ENCODE assay signal across 14 cellular contexts in the genomic region with DNA sequence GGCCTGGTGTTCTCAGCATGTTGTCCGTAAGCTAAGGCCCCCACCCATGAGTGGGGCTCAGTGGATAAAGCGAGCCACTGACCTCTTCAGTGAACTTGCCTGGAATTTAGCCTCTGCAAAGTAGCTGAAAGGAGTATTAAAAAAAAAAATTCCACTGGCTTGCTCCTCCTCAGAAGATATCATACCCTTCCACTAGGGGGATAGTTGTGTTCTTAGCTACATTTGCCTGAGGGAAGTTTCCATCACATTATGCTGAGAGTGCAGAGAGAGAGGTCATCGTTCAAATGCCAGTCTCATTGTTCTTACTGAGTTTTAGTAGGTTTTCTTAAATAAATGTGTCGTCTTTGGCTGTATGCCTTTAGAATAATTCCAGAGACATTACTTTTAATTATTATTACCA.
DNase-seq lines count a peak whose midpoint lies in the region; TF ChIP-seq lines count a peak whose summit lies in the region.
"Had no signal": no experiment of that assay in that cellular context is flagged by ENCODE, and none has a peak within 500 bp of the region (broad histone marks: within the 10 kb centered on the region; RNA-seq: fewer than 3 reads in every experiment).

No MANE protein-coding gene starts in this region.

- TF ChIP-seq CTCF in LNCaP clone FGC (IDR thresholded peaks at IDR 0.05; ENCODE audit: control insufficient read depth, extremely low read depth, insufficient read depth): peak; percentile 50
- TF ChIP-seq CTCF in astrocyte of the spinal cord (IDR thresholded peaks at IDR 0.05; ENCODE audit: low read depth, low read length): peak; percentile 18
- TF ChIP-seq CTCF in progenitor cell of endocrine pancreas (IDR thresholded peaks at IDR 0.05; ENCODE audit: unreplicated experiment): peak; percentile 54

- H3K4me3 Mint-ChIP-seq in progenitor cell of endocrine pancreas (ENCODE audit: low read depth): no peak overlapping the region
- H3K4me3 Mint-ChIP-seq in CD4-positive, alpha-beta memory T cell: no peak overlapping the region
- H3K4me3 Mint-ChIP-seq: activated naive CD4-positive, alpha-beta T cell treated with anti-CD3 and anti-CD28 coated beads, Interleukin-2, amount 50 U/mL, for 24 hours had no signal

- no peak overlapping the region for H3K27ac Mint-ChIP-seq in progenitor cell of endocrine pancreas
- no peak overlapping the region for H3K27ac Mint-ChIP-seq in CD4-positive, alpha-beta memory T cell
- H3K27ac Mint-ChIP-seq: activated naive CD4-positive, alpha-beta T cell treated with anti-CD3 and anti-CD28 coated beads, Interleukin-2, amount 50 U/mL, for 24 hours had no signal

- DNase-seq in NCI-H748 (lab: John Stamatoyannopoulos, UW; ENCODE audit: unreplicated experiment): peak; percentile 1
- DNase-seq in NCI-H748 treated with DMSO at 0.1 percent for 48 hours (lab: John Stamatoyannopoulos, UW): no peak
- DNase-seq in LNCaP clone FGC (ENCODE audit: low read depth): no peak
- no peak for DNase-seq in astrocyte of the spinal cord (ENCODE audit: low read depth, low spot score)
- DNase-seq in progenitor cell of endocrine pancreas (ENCODE audit: low spot score, unreplicated experiment): no peak
- no peak for DNase-seq in T-helper 2 cell
- DNase-seq in mucosa of gallbladder (ENCODE audit: low spot score): no peak
- DNase-seq in CD4-positive, alpha-beta memory T cell: no peak
- DNase-seq: activated CD4-positive, CD25-positive, alpha-beta regulatory T cell; erythroblast; GOT3; left lung had no signal

- no peaks in the 10 kb centered on the region for H3K36me3 ChIP-seq in CD4-positive, alpha-beta memory T cell (ENCODE audit: insufficient read depth, low read length)
- H3K36me3 ChIP-seq: left lung had no signal

- no peak overlapping the region for H3K27ac ChIP-seq in CD4-positive, alpha-beta memory T cell (ENCODE audit: low read depth, low read length)
- H3K27ac ChIP-seq: left lung, skin epidermis had no signal

- POLR2A ChIA-PET in CD4-positive, alpha-beta memory T cell (lab: Charles Lee; ENCODE audit: partially characterized antibody): no interaction called here

- no peaks in the 10 kb centered on the region for H3K9me3 Mint-ChIP-seq in progenitor cell of endocrine pancreas (ENCODE audit: low read depth)
- H3K9me3 Mint-ChIP-seq in CD4-positive, alpha-beta memory T cell: peaks cover 2 to 24% (median 10%) of the 10 kb centered on the region in 8 donors

- peaks cover 6% of the 10 kb centered on the region for H3K4me1 Mint-ChIP-seq in progenitor cell of endocrine pancreas (ENCODE audit: low read depth)
- H3K4me1 Mint-ChIP-seq in CD4-positive, alpha-beta memory T cell: no peaks in the 10 kb centered on the region
- H3K4me1 Mint-ChIP-seq: activated naive CD4-positive, alpha-beta T cell treated with anti-CD3 and anti-CD28 coated beads, Interleukin-2, amount 50 U/mL, for 24 hours had no signal

- intact Hi-C loops in CD4-positive, alpha-beta memory T cell (cut with micrococcal nuclease): no loop called here

- no peaks in the 10 kb centered on the region for H3K27me3 Mint-ChIP-seq in progenitor cell of endocrine pancreas
- H3K27me3 Mint-ChIP-seq in CD4-positive, alpha-beta memory T cell: no peaks in the 10 kb centered on the region
- H3K27me3 Mint-ChIP-seq: activated naive CD4-positive, alpha-beta T cell treated with anti-CD3 and anti-CD28 coated beads, Interleukin-2, amount 50 U/mL, for 24 hours had no signal

- no peaks in the 10 kb centered on the region for H3K27me3 ChIP-seq in CD4-positive, alpha-beta memory T cell (ENCODE audit: insufficient read depth, low read length)
- H3K27me3 ChIP-seq: left lung had no signal

- CTCF ChIA-PET in CD4-positive, alpha-beta memory T cell (lab: Charles Lee; ENCODE audit: partially characterized antibody): no interaction called here

- H3K36me3 Mint-ChIP-seq in progenitor cell of endocrine pancreas (ENCODE audit: insufficient read depth): no peaks in the 10 kb centered on the region
- no peaks in the 10 kb centered on the region for H3K36me3 Mint-ChIP-seq in CD4-positive, alpha-beta memory T cell
- H3K36me3 Mint-ChIP-seq: activated naive CD4-positive, alpha-beta T cell treated with anti-CD3 and anti-CD28 coated beads, Interleukin-2, amount 50 U/mL, for 24 hours had no signal

- no peaks in the 10 kb centered on the region for H3K4me1 ChIP-seq in CD4-positive, alpha-beta memory T cell (ENCODE audit: insufficient read depth, low read length)
- H3K4me1 ChIP-seq: left lung had no signal

- in situ Hi-C loops in astrocyte of the spinal cord (cut with HindIII; ENCODE audit: low sequenced_read_pairs): no loop called here

- peaks cover 0 to 11% of the 10 kb centered on the region in 2 donors for H3K9me3 ChIP-seq in CD4-positive, alpha-beta memory T cell (ENCODE audit: control insufficient read depth in 1 of 2, low read length in 2 of 2)

- H3K4me3 ChIP-seq in LNCaP clone FGC (ENCODE audit: low read depth, low read length) (no peak overlapping the region), astrocyte of the spinal cord (ENCODE audit: low read depth, low read length) (no peak overlapping the region)
- no peak overlapping the region for H3K4me3 ChIP-seq in CD4-positive, alpha-beta memory T cell (ENCODE audit: low read length in 2 of 2)
- H3K4me3 ChIP-seq: left lung, skin epidermis had no signal
